In genomic region chr6:111259089-111259831, GRCh38 we compare ENCODE assay signal across 8 cellular contexts.
DNase-seq lines count a peak whose midpoint lies in the region; ATAC-seq, FAIRE-seq and TF ChIP-seq lines count a peak whose summit lies in the region.

No MANE protein-coding gene starts in this region.

- H3K4me1 ChIP-seq in HUES48 (ENCODE audit: control insufficient read depth, insufficient read depth, low read length) (peaks cover 36% of the 10 kb centered on the region), NT2/D1 (ENCODE audit: insufficient read depth, insufficient read length) (peaks cover 2% of the 10 kb centered on the region)

- H3K27ac ChIP-seq in HUES48 (ENCODE audit: low read depth, low read length): peak overlapping the region; percentile 87

- peak; percentile 99 for TF ChIP-seq CTCF in D721Med (IDR thresholded peaks at IDR 0.05; ENCODE audit: insufficient read depth, missing control alignments)

- H3K27me3 ChIP-seq in HUES48 (ENCODE audit: control insufficient read depth, insufficient read depth, low read length) (no peaks in the 10 kb centered on the region), NT2/D1 (ENCODE audit: insufficient read depth, insufficient read length) (peaks cover 1% of the 10 kb centered on the region)

- H3K9me3 ChIP-seq in HUES48 (ENCODE audit: control insufficient read depth, insufficient read depth, low read length) (no peaks in the 10 kb centered on the region), NT2/D1 (ENCODE audit: insufficient read depth, low read length) (no peaks in the 10 kb centered on the region)

- H3K9ac ChIP-seq in HUES48 (ENCODE audit: low read depth, low read length) (peak overlapping the region; percentile 70), NT2/D1 (ENCODE audit: insufficient read length, low read depth) (peak overlapping the region; percentile 83)

- FAIRE-seq in D721Med (lab: Jason Lieb, UNC): peak; percentile 84

- ATAC-seq in GM21390 (IDR thresholded peaks at IDR 0.05; ENCODE audit: unreplicated experiment): peak; percentile 99

- H3K4me3 ChIP-seq in HUES48 (ENCODE audit: low read depth, low read length): peak overlapping the region; percentile 77
- H3K4me3 ChIP-seq in NT2/D1 (ENCODE audit: insufficient read length, low read depth): peak overlapping the region; percentile 73

- peak; percentile 94 for DNase-seq in D721Med (ENCODE audit: insufficient read length, low spot score)
- peak; percentile 93 for DNase-seq in NT2/D1 (ENCODE audit: low read depth, low spot score)
- peak; percentile 99 for DNase-seq in activated CD8-positive, alpha-beta memory T cell treated with anti-CD3 and anti-CD28 coated beads, Interleukin-2, amount 50 U/mL, for 4 hours
- peak; percentile 96 for DNase-seq in epidermal melanocyte (ENCODE audit: insufficient read length, low spot score)
- DNase-seq in middle frontal gyrus (ENCODE audit: extremely low spot score, low spot score): peak; percentile 99
- DNase-seq in stimulated activated CD8-positive, alpha-beta memory T cell treated with anti-CD3 and anti-CD28 coated beads, Interleukin-2, amount 100 ng/mL, for 48 hours (ENCODE audit: low read depth in 2 of 2): peak; percentile 94 to 99

- H3K36me3 ChIP-seq in HUES48 (ENCODE audit: control insufficient read depth, insufficient read depth, low read length) (peaks cover 16% of the 10 kb centered on the region), NT2/D1 (ENCODE audit: insufficient read depth, insufficient read length, low read length) (peaks cover 20% of the 10 kb centered on the region)

Comparison
In these comparisons a context has a peak if more than half of its experiments do, and no peak if none do; other contexts are left out.
1. Peak in every context shown above with its lines: DNase-seq, ATAC-seq, H3K4me3 ChIP-seq and H3K27ac ChIP-seq.